In the genomic region with DNA sequence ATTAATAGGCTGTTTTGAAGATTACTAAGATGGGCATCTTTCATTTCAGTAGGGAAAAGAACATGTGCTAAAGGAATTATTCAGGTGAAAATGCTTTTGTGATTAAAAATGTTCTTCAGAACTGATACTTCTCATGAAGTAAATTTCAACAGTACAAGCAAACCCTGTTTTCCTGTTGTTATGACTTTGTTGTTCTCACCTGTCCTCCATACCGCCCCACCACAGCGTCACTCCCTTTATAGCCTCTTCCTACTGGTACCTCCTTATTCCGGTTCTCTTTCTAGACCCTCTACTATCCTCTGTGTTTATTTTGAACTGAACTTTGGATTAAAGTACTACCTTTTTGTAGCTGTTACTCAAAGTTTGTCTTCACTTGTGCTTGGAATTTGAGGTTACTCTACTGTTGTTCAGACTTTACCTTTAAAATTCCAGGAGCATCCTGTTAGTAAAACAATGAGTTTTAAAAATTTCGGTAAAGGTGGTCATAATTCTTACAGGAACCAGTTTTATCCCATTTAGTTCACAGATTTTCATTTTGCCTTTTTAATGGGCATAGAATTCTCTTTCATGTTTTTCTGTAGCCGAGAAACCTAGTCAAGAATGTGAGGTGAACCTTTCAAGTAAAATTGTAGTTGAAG, we compare ENCODE assay signal across 15 cellular contexts. TPM values are rescaled to one million over a fixed set of nuclear protein-coding genes. Genes with fewer than 3 reads are reported as not detected.
DNase-seq lines count a peak whose midpoint lies in the region; ATAC-seq, FAIRE-seq and TF ChIP-seq lines count a peak whose summit lies in the region.
"Had no signal": no experiment of that assay in that cellular context is flagged by ENCODE, and none has a peak within 500 bp of the region (broad histone marks: within the 10 kb centered on the region; RNA-seq: fewer than 3 reads in every experiment).

No MANE protein-coding gene starts in this region.

- peaks cover 44 to 83% (median 69%) of the 10 kb centered on the region in 4 donors for H3K4me1 Mint-ChIP-seq in CD4-positive, CD25-positive, alpha-beta regulatory T cell
- peaks cover 61% of the 10 kb centered on the region for H3K4me1 Mint-ChIP-seq in activated CD4-positive, alpha-beta memory T cell treated with anti-CD3 and anti-CD28 coated beads for 36 hours (ENCODE audit: low read depth)
- peaks cover 52 to 86% (median 61%) of the 10 kb centered on the region in 3 donors for H3K4me1 Mint-ChIP-seq in naive B cell

- POLR2A ChIA-PET in activated CD4-positive, alpha-beta memory T cell treated with anti-CD3 and anti-CD28 coated beads for 36 hours (lab: Charles Lee), result interaction anchor here (3.1 kb wide), 1 partner anchor 11 kb away, joined by 12 read pairs; a partner anchor contains a TSS

- peaks cover 33% of the 10 kb centered on the region for H3K79me2 ChIP-seq in mammary epithelial cell (ENCODE audit: insufficient read depth, low read length)

- peak overlapping the region; percentile 68 for H3K27ac ChIP-seq in CD4-positive, CD25-positive, alpha-beta regulatory T cell (ENCODE audit: insufficient read depth, low read length, poor library complexity, severe bottlenecking)
- H3K27ac ChIP-seq in mammary epithelial cell (ENCODE audit: insufficient read depth, low read depth, low read length), result no peak overlapping the region

- TF ChIP-seq CTCF in mammary epithelial cell (conservative IDR thresholded peaks at IDR 0.05 in 1 of 2, IDR thresholded peaks at IDR 0.05 in 1 of 2; ENCODE audit: extremely low read depth in 1 of 2, insufficient read depth in 1 of 2, low read depth in 1 of 2, low read length in 2 of 2), result no peak

- FAIRE-seq in GM12891 (lab: Jason Lieb, UNC), result peak; percentile 80
- FAIRE-seq: islet of Langerhans had no signal

- H3K4me1 ChIP-seq in CD4-positive, CD25-positive, alpha-beta regulatory T cell (ENCODE audit: control insufficient read depth, insufficient read depth, low read length, poor library complexity, severe bottlenecking), result peaks cover 58% of the 10 kb centered on the region
- no peaks in the 10 kb centered on the region for H3K4me1 ChIP-seq in mammary epithelial cell (ENCODE audit: insufficient read depth, low read length)
- no peaks in the 10 kb centered on the region for H3K4me1 ChIP-seq in HAP-1

- no peaks in the 10 kb centered on the region for H4K20me1 ChIP-seq in mammary epithelial cell (ENCODE audit: insufficient read depth, low read length)

- H3K27ac Mint-ChIP-seq in CD4-positive, CD25-positive, alpha-beta regulatory T cell, result peak overlapping the region; percentile 82 to 97 (median 87)
- peak overlapping the region; percentile 78 for H3K27ac Mint-ChIP-seq in activated CD4-positive, alpha-beta memory T cell treated with anti-CD3 and anti-CD28 coated beads for 36 hours
- peak overlapping the region in 5 of 6 donors; percentile 5 to 88 (median 30) for H3K27ac Mint-ChIP-seq in naive B cell
- H3K27ac Mint-ChIP-seq: activated CD8-positive, alpha-beta memory T cell treated with anti-CD3 and anti-CD28 coated beads, Interleukin-2, amount 10 ng/mL, durations not matched to agents 7 days and 5 days had no signal

- peaks cover 30% of the 10 kb centered on the region for H3K36me3 Mint-ChIP-seq in CD4-positive, CD25-positive, alpha-beta regulatory T cell
- H3K36me3 Mint-ChIP-seq in activated CD4-positive, alpha-beta memory T cell treated with anti-CD3 and anti-CD28 coated beads for 36 hours, result peaks cover 11% of the 10 kb centered on the region
- peaks cover 0 to 4% of the 10 kb centered on the region in 2 donors for H3K36me3 Mint-ChIP-seq in naive B cell

- H3K36me3 ChIP-seq in CD4-positive, CD25-positive, alpha-beta regulatory T cell (ENCODE audit: control insufficient read depth, insufficient read depth, low read length), result peaks cover 21% of the 10 kb centered on the region
- no peaks in the 10 kb centered on the region for H3K36me3 ChIP-seq in mammary epithelial cell (ENCODE audit: insufficient read depth, low read length)
- no peaks in the 10 kb centered on the region for H3K36me3 ChIP-seq in HAP-1 (replicated peaks)

- ATAC-seq in CD4-positive, CD25-positive, alpha-beta regulatory T cell (ENCODE audit: low read depth in 2 of 2), result peak in 1 of 2 donors; percentile 68
- ATAC-seq in naive B cell (ENCODE audit: low read depth in 2 of 2), result no peak
- ATAC-seq in HG03342 (IDR thresholded peaks at IDR 0.05; ENCODE audit: unreplicated experiment), result no peak
- ATAC-seq: activated CD8-positive, alpha-beta memory T cell treated with anti-CD3 and anti-CD28 coated beads, Interleukin-2, amount 10 ng/mL, durations not matched to agents 7 days and 5 days had no signal

- peak overlapping the region; percentile 38 to 93 (median 76) for H3K4me3 Mint-ChIP-seq in CD4-positive, CD25-positive, alpha-beta regulatory T cell
- peak overlapping the region; percentile 36 for H3K4me3 Mint-ChIP-seq in activated CD4-positive, alpha-beta memory T cell treated with anti-CD3 and anti-CD28 coated beads for 36 hours
- peak overlapping the region in 7 of 8 donors; percentile 3 to 60 (median 18) for H3K4me3 Mint-ChIP-seq in naive B cell
- H3K4me3 Mint-ChIP-seq: activated CD8-positive, alpha-beta memory T cell treated with anti-CD3 and anti-CD28 coated beads, Interleukin-2, amount 10 ng/mL, durations not matched to agents 7 days and 5 days had no signal

- peak overlapping the region; percentile 84 for H3K4me3 ChIP-seq in CD4-positive, CD25-positive, alpha-beta regulatory T cell (ENCODE audit: low read depth, low read length)
- H3K4me3 ChIP-seq in mammary epithelial cell (replicated peaks in 1 of 3; ENCODE audit: insufficient read depth in 1 of 3, low read depth in 2 of 3, low read length in 3 of 3) (no peak overlapping the region), HAP-1 (no peak overlapping the region)

- H3K4me2 ChIP-seq in mammary epithelial cell (ENCODE audit: insufficient read depth, low read depth, low read length), result no peak overlapping the region

- no peaks in the 10 kb centered on the region for H3K9me3 ChIP-seq in CD4-positive, CD25-positive, alpha-beta regulatory T cell (ENCODE audit: control insufficient read depth in 2 of 2, low read length in 2 of 2)
- no peaks in the 10 kb centered on the region for H3K9me3 ChIP-seq in mammary epithelial cell (replicated peaks; ENCODE audit: insufficient read depth, low read length)
- H3K9me3 ChIP-seq in HAP-1, result no peaks in the 10 kb centered on the region

- H3K27me3 ChIP-seq in CD4-positive, CD25-positive, alpha-beta regulatory T cell (ENCODE audit: control insufficient read depth, insufficient read depth, low read length), result no peaks in the 10 kb centered on the region
- no peaks in the 10 kb centered on the region for H3K27me3 ChIP-seq in mammary epithelial cell (ENCODE audit: insufficient read depth, low read length)
- no peaks in the 10 kb centered on the region for H3K27me3 ChIP-seq in HAP-1 (ENCODE audit: low read depth)

- no peaks in the 10 kb centered on the region for H3K27me3 Mint-ChIP-seq in CD4-positive, CD25-positive, alpha-beta regulatory T cell
- H3K27me3 Mint-ChIP-seq in activated CD4-positive, alpha-beta memory T cell treated with anti-CD3 and anti-CD28 coated beads for 36 hours, result no peaks in the 10 kb centered on the region
- H3K27me3 Mint-ChIP-seq in naive B cell, result no peaks in the 10 kb centered on the region
- H3K27me3 Mint-ChIP-seq: activated CD8-positive, alpha-beta memory T cell treated with anti-CD3 and anti-CD28 coated beads, Interleukin-2, amount 10 ng/mL, durations not matched to agents 7 days and 5 days had no signal

- H3K9me3 Mint-ChIP-seq in CD4-positive, CD25-positive, alpha-beta regulatory T cell, result peaks cover 0 to 1% (median 0%) of the 10 kb centered on the region in 7 donors
- H3K9me3 Mint-ChIP-seq in activated CD4-positive, alpha-beta memory T cell treated with anti-CD3 and anti-CD28 coated beads for 36 hours, result no peaks in the 10 kb centered on the region
- no peaks in the 10 kb centered on the region for H3K9me3 Mint-ChIP-seq in naive B cell

- no TSS peak for BruUV-seq in mammary epithelial cell (replicated peaks; lab: Mats Ljungman, UMichigan)

- CTCF ChIA-PET in activated CD4-positive, alpha-beta memory T cell treated with anti-CD3 and anti-CD28 coated beads for 36 hours (lab: Charles Lee), result interaction anchor here (0.6 kb wide), 1 partner anchor 286 kb away, joined by 3 read pairs; no protein-coding TSS in a partner anchor
- CTCF ChIA-PET in mammary epithelial cell (lab: Charles Lee; ENCODE audit: low non-redundant PET), result no interaction called here

- H2AFZ ChIP-seq in mammary epithelial cell (ENCODE audit: low read depth, low read length), result no peak overlapping the region

- WGBS in mammary epithelial cell (ENCODE audit: low coverage, missing lambda C conversion rate), result 83% methylated on average over 5 of the region's 5 CpGs

- dilution Hi-C loops in mammary epithelial cell (cut with HindIII; ENCODE audit: low sequenced_read_pairs), result no loop called here

- in situ Hi-C loops in mammary epithelial cell (cut with MboI; ENCODE audit: low sequenced_read_pairs in 2 of 2) (no loop called here), HAP-1 (cut with MboI; ENCODE audit: low sequenced_read_pairs) (no loop called here)

- peak in 2 of 3 donors; percentile 24 to 55 for DNase-seq in CD4-positive, CD25-positive, alpha-beta regulatory T cell
- DNase-seq in GM12891 (ENCODE audit: insufficient read length, low spot score) (no peak), naive B cell (no peak), mammary epithelial cell (no peak), HAP-1 (ENCODE audit: low spot score in 2 of 2) (no peak), NOMO-1 treated with dmso at 0.1 percent for 144 hours (lab: John Stamatoyannopoulos, UW; ENCODE audit: unreplicated experiment) (no peak)
- peak; percentile 38 for DNase-seq in activated CD4-positive, alpha-beta memory T cell treated with anti-CD3 and anti-CD28 coated beads for 36 hours
- DNase-seq: activated CD8-positive, alpha-beta memory T cell treated with anti-CD3 and anti-CD28 coated beads, Interleukin-2, amount 10 ng/mL, durations not matched to agents 7 days and 5 days; effector CD4-positive, alpha-beta T cell; foreskin fibroblast; NCI-H2227 treated with DMSO at 0.1 percent for 48 hours; retina; T1000 had no signal

- intact Hi-C loops in activated CD4-positive, alpha-beta memory T cell treated with anti-CD3 and anti-CD28 coated beads for 36 hours (cut with micrococcal nuclease), result no loop called here
- intact Hi-C loops in mammary epithelial cell (cut with micrococcal nuclease), result no loop called here

- TF ChIP-seq POLR2A in GM12891 (IDR thresholded peaks at IDR 0.05; ENCODE audit: low read depth, low read length), result no peak

- no peak overlapping the region for H3K9ac ChIP-seq in mammary epithelial cell (ENCODE audit: insufficient read depth, low read length)

RNA-seq across cellular contexts. Expression of a gene that starts 10.9 kb away (rescaled TPM):
- 115 TPM for total RNA-seq in CD4-positive, CD25-positive, alpha-beta regulatory T cell
- 10 to 100 TPM; 54.4 to 78.4 (median 62.6) TPM for polyA plus RNA-seq in CD4-positive, CD25-positive, alpha-beta regulatory T cell
- 6.1 TPM for polyA plus RNA-seq in GM12891 (2012; ENCODE audit: low read depth, missing spikeins)
- total RNA-seq in activated CD4-positive, alpha-beta memory T cell treated with anti-CD3 and anti-CD28 coated beads for 36 hours, result 10 to 100 TPM; 25.9 TPM
- polyA plus RNA-seq in naive B cell (ENCODE audit: low read depth in 6 of 6) (10 to 100 TPM; 24.1 to 61.5 (median 45.4) TPM), mammary epithelial cell (5.6 TPM)
- total RNA-seq in mammary epithelial cell, result 10 to 100 TPM; 12.0 to 14.9 TPM
- 0.98 TPM for polyA minus RNA-seq in mammary epithelial cell

RNA-seq across cellular contexts. Expression of a gene that starts 11.1 kb away (rescaled TPM):
- 15.2 TPM for total RNA-seq in CD4-positive, CD25-positive, alpha-beta regulatory T cell
- polyA plus RNA-seq in CD4-positive, CD25-positive, alpha-beta regulatory T cell, result 10 to 100 TPM; 15.4 to 21.8 (median 20.6) TPM
- 16.8 TPM for polyA plus RNA-seq in GM12891 (2012; ENCODE audit: low read depth, missing spikeins)
- total RNA-seq in activated CD4-positive, alpha-beta memory T cell treated with anti-CD3 and anti-CD28 coated beads for 36 hours, result 10 to 100 TPM; 13.6 to 14.5 TPM
- polyA plus RNA-seq in naive B cell (ENCODE audit: low read depth in 6 of 6) (10 to 100 TPM; 19.2 to 24.0 (median 22.6) TPM), mammary epithelial cell (13.7 TPM)
- total RNA-seq in mammary epithelial cell, result 10 to 100 TPM; 13.8 to 16.0 TPM
- polyA minus RNA-seq in mammary epithelial cell, result 2.2 TPM

Comparison
In these comparisons a context has a peak if more than half of its experiments do, and no peak if none do; other contexts are left out.
1. DNase-seq: peak in CD4-positive, CD25-positive, alpha-beta regulatory T cell (2 of 3) and activated CD4-positive, alpha-beta memory T cell treated with anti-CD3 and anti-CD28 coated beads for 36 hours (single experiment); none in GM12891 (single experiment), naive B cell (single experiment), mammary epithelial cell (single experiment), HAP-1 (0 of 2) and NOMO-1 treated with dmso at 0.1 percent for 144 hours (single experiment).
2. H3K27ac Mint-ChIP-seq: peak in every context shown above with its lines; median percentile 87 in CD4-positive, CD25-positive, alpha-beta regulatory T cell; 78 in activated CD4-positive, alpha-beta memory T cell treated with anti-CD3 and anti-CD28 coated beads for 36 hours; 30 in naive B cell.
3. H3K4me3 Mint-ChIP-seq: peak in every context shown above with its lines; median percentile 76 in CD4-positive, CD25-positive, alpha-beta regulatory T cell; 36 in activated CD4-positive, alpha-beta memory T cell treated with anti-CD3 and anti-CD28 coated beads for 36 hours; 18 in naive B cell.